ENCODE assay signal across 9 cellular contexts in the genomic region with DNA sequence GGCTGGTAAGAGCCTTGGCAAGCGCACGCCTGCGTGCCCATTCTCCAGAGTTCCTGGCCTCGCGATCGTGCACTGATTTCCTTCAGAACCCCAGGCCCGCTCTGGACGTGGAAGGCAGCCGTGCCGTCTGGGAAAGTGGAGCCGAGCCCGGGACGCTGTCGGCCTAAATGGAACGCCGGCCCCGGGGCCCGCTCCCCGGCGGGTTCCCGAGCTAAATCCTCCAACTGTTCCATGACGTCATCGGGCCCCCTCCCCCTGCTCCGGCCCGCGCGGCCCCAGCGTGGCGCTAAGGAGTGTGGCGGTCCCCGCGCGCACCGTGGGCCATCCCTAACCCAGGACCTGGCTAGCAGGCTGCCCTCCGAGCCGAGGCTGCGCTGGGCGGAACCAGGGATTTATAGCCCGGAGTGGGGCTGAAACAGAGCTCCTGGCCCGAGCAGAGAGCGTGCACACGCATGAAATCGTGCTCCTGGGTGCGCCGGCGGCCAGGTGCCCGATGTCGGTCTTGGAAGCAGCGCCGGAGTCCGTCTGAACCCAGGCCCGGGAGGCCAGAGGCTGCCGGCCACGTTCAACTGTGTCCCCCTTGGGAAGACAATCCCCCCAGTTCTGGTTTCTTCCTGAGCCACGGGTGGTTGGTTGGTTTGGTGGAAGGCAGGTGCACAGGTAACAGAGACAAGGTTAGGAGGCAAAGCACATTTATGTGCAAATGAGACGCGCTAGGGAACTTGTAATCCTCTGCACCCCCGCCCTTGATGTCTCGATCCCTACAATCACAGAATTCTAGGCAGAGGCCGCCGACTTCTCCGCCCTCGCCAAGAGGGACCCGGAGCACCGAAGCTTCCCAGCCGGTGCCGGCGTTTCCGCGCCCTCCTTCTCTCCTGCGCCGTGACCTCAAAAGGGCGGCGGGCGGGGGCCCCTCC.
DNase-seq lines count a peak whose midpoint lies in the region; ATAC-seq and TF ChIP-seq lines count a peak whose summit lies in the region.
"Had no signal": no experiment of that assay in that cellular context is flagged by ENCODE, and none has a peak within 500 bp of the region (broad histone marks: within the 10 kb centered on the region; RNA-seq: fewer than 3 reads in every experiment).

No MANE protein-coding gene starts in this region.

- H3K27me3 Mint-ChIP-seq in progenitor cell of endocrine pancreas = peaks cover 57% of the 10 kb centered on the region
- H3K27me3 Mint-ChIP-seq in naive thymus-derived CD8-positive, alpha-beta T cell = peaks cover 9 to 26% (median 24%) of the 10 kb centered on the region in 5 donors
- H3K27me3 Mint-ChIP-seq in HFFc6 (ENCODE audit: insufficient read depth) = peaks cover 29% of the 10 kb centered on the region

- H3K4me3 ChIP-seq in WERI-Rb-1 (ENCODE audit: low read depth, low read length) (peak overlapping the region; percentile 67), left ventricle myocardium inferior (peak overlapping the region; percentile 49)

- POLR2A ChIA-PET in GM10248 (lab: Yijun Ruan, JAX) = no interaction called here
- POLR2A ChIA-PET in naive thymus-derived CD8-positive, alpha-beta T cell (lab: Charles Lee) = no interaction called here

- TF ChIP-seq CTCF in GM10248 (IDR thresholded peaks at IDR 0.05; ENCODE audit: control extremely low read depth, extremely low read depth, low read depth, missing control alignments) = no peak
- TF ChIP-seq CTCF in WERI-Rb-1 (IDR thresholded peaks at IDR 0.05; ENCODE audit: low read depth, low read length) = no peak
- TF ChIP-seq CTCF in left ventricle myocardium inferior (IDR thresholded peaks at IDR 0.05; ENCODE audit: borderline replicate concordance) = no peak
- no peak for TF ChIP-seq CTCF in progenitor cell of endocrine pancreas (IDR thresholded peaks at IDR 0.05; ENCODE audit: unreplicated experiment)
- no peak for TF ChIP-seq CTCF in HFFc6 (IDR thresholded peaks at IDR 0.05)

- DNase-seq in GM10248 (ENCODE audit: extremely low spot score) (peak; percentile 24), WERI-Rb-1 (peak; percentile 79), left ventricle myocardium inferior (no peak), progenitor cell of endocrine pancreas (ENCODE audit: low spot score, unreplicated experiment) (peak; percentile 52), SW 1271 (lab: John Stamatoyannopoulos, UW) (no peak), HFFc6 (no peak)
- DNase-seq in naive thymus-derived CD8-positive, alpha-beta T cell = no peak
- DNase-seq: erythroblast had no signal

- no peak for ATAC-seq in HG02973 (IDR thresholded peaks at IDR 0.05; ENCODE audit: unreplicated experiment)
- ATAC-seq in naive thymus-derived CD8-positive, alpha-beta T cell = no peak

- H3K9me3 Mint-ChIP-seq in progenitor cell of endocrine pancreas (ENCODE audit: low read depth) = no peaks in the 10 kb centered on the region
- H3K9me3 Mint-ChIP-seq in naive thymus-derived CD8-positive, alpha-beta T cell = no peaks in the 10 kb centered on the region
- no peaks in the 10 kb centered on the region for H3K9me3 Mint-ChIP-seq in HFFc6

- CTCF ChIA-PET in GM10248 (lab: Yijun Ruan, JAX) = interaction anchor here (1.4 kb wide), 1 partner anchor 10 kb away, joined by 3 read pairs; no protein-coding TSS in a partner anchor

- no peaks in the 10 kb centered on the region for H3K36me3 Mint-ChIP-seq in progenitor cell of endocrine pancreas (ENCODE audit: insufficient read depth)
- no peaks in the 10 kb centered on the region for H3K36me3 Mint-ChIP-seq in naive thymus-derived CD8-positive, alpha-beta T cell
- H3K36me3 Mint-ChIP-seq in HFFc6 (ENCODE audit: low read depth) = no peaks in the 10 kb centered on the region

- H3K27me3 ChIP-seq in WERI-Rb-1 (ENCODE audit: insufficient read depth, low read depth, severe bottlenecking) (no peaks in the 10 kb centered on the region), left ventricle myocardium inferior (ENCODE audit: low read depth) (peaks cover 33% of the 10 kb centered on the region)

- peak overlapping the region; percentile 68 for H3K27ac Mint-ChIP-seq in progenitor cell of endocrine pancreas
- no peak overlapping the region for H3K27ac Mint-ChIP-seq in naive thymus-derived CD8-positive, alpha-beta T cell
- no peak overlapping the region for H3K27ac Mint-ChIP-seq in HFFc6

- H3K4me1 Mint-ChIP-seq in progenitor cell of endocrine pancreas (ENCODE audit: low read depth) = peaks cover 2% of the 10 kb centered on the region
- peaks cover 0 to 6% (median 2%) of the 10 kb centered on the region in 4 donors for H3K4me1 Mint-ChIP-seq in naive thymus-derived CD8-positive, alpha-beta T cell
- no peaks in the 10 kb centered on the region for H3K4me1 Mint-ChIP-seq in HFFc6 (ENCODE audit: low read depth)

- H3K4me1 ChIP-seq in left ventricle myocardium inferior = peaks cover 12% of the 10 kb centered on the region

- peak overlapping the region; percentile 69 for H3K4me3 Mint-ChIP-seq in progenitor cell of endocrine pancreas (ENCODE audit: low read depth)
- H3K4me3 Mint-ChIP-seq in naive thymus-derived CD8-positive, alpha-beta T cell = peak overlapping the region in 4 of 10 donors; percentile 12 to 48 (median 30)
- H3K4me3 Mint-ChIP-seq in HFFc6 = no peak overlapping the region

- no peaks in the 10 kb centered on the region for H3K9me3 ChIP-seq in WERI-Rb-1 (ENCODE audit: severe bottlenecking)
- no peaks in the 10 kb centered on the region for H3K9me3 ChIP-seq in left ventricle myocardium inferior (replicated peaks)

- H3K27ac ChIP-seq in WERI-Rb-1 (peak overlapping the region; percentile 16; the same call in 1 of the 2 replicates), left ventricle myocardium inferior (replicated peaks) (no peak overlapping the region)

- intact Hi-C loops in left ventricle myocardium inferior (cut with micrococcal nuclease) = no loop called here

- H3K36me3 ChIP-seq in WERI-Rb-1 (no peaks in the 10 kb centered on the region), left ventricle myocardium inferior (no peaks in the 10 kb centered on the region)

Comparison
In these comparisons a context has a peak if more than half of its experiments do, and no peak if none do; other contexts are left out.
1. DNase-seq: peak in GM10248 (single experiment), WERI-Rb-1 (single experiment) and progenitor cell of endocrine pancreas (single experiment); none in left ventricle myocardium inferior (single experiment), SW 1271 (0 of 2), naive thymus-derived CD8-positive, alpha-beta T cell (0 of 10) and HFFc6 (single experiment).